ENCODE assay signal across 27 cellular contexts in genomic region chr2:21860913-21861312, GRCh38.
"Had no signal": no experiment of that assay in that cellular context is flagged by ENCODE, and none has a peak within 500 bp of the region (broad histone marks: within the 10 kb centered on the region; RNA-seq: fewer than 3 reads in every experiment).

No MANE protein-coding gene starts in this region.

- DNase-seq: activated CD4-positive, alpha-beta T cell treated with anti-CD3 and anti-CD28 coated beads for 4 hours; activated CD4-positive, alpha-beta T cell treated with anti-CD3 and anti-CD28 coated beads, Interleukin-2, amount 50 U/mL, for 4 hours; activated effector memory CD4-positive, alpha-beta T cell treated with Interleukin-2 at 50 U/mL for 16 hours; activated naive CD4-positive, alpha-beta T cell treated with Interleukin-2 at 50 U/mL for 16 hours; activated T-cell treated with anti-CD3 and anti-CD28 coated beads for 4 hours; aorta; brain microvascular endothelial cell; esophagus squamous epithelium; hippocampal formation; kidney; left colon; midbrain; naive thymus-derived CD4-positive, alpha-beta T cell; pancreas; retina; stimulated activated CD4-positive, alpha-beta T cell treated with anti-CD3 and anti-CD28 coated beads, Interleukin-1b, Interleukin-23, amount 100 ng/mL, for 48 hours; stimulated activated CD4-positive, alpha-beta T cell treated with anti-CD3 and anti-CD28 coated beads, Interleukin-4, amount 100 ng/mL, for 4 hours; stimulated activated CD8-positive, alpha-beta memory T cell treated with anti-CD3 and anti-CD28 coated beads, Interleukin-4, amount 100 ng/mL, for 48 hours; stimulated activated naive CD8-positive, alpha-beta T cell treated with anti-CD3 and anti-CD28 coated beads, Interleukin-15, amount 100 ng/mL, for 72 hours; substantia nigra; upper lobe of left lung had no signal

- H3K27ac ChIP-seq: brain microvascular endothelial cell, epithelial cell of prostate, esophagus squamous epithelium, pancreas, prostate gland, upper lobe of left lung, vagina, VCaP had no signal

- H3K4me1 ChIP-seq: esophagus squamous epithelium, pancreas, prostate gland, upper lobe of left lung, vagina had no signal

- ATAC-seq: left colon; naive thymus-derived CD4-positive, alpha-beta T cell; pancreas; stimulated activated memory B cell treated with anti-CD40 and anti-IgM and Interleukin-4, amounts not matched to agents 10 μg/mL and 1 μg/mL and 100 μg/mL, for 72 hours; stimulated activated naive CD8-positive, alpha-beta T cell treated with anti-CD3 and anti-CD28 coated beads, Interleukin-15, amount 100 ng/mL, for 72 hours had no signal

- H3K27me3 ChIP-seq: brain microvascular endothelial cell, esophagus squamous epithelium, pancreas, upper lobe of left lung, vagina had no signal

- H3K9me3 ChIP-seq: prostate gland, upper lobe of left lung, vagina had no signal

- H3K4me3 ChIP-seq: esophagus squamous epithelium, pancreas, prostate gland, smooth muscle cell, upper lobe of left lung, vagina had no signal
